17 cellular contexts compared by ENCODE assay signal in genomic region chr1:202064889-202065332, GRCh38. TPM values are rescaled to one million over a fixed set of nuclear protein-coding genes. Genes with fewer than 3 reads are reported as not detected.
"Had no signal": no experiment of that assay in that cellular context is flagged by ENCODE, and none has a peak within 500 bp of the region (broad histone marks: within the 10 kb centered on the region; RNA-seq: fewer than 3 reads in every experiment).

No MANE protein-coding gene starts in this region.

RNA-seq across cellular contexts. Expression of gene GPR37L1, which starts 57.8 kb away (rescaled TPM):
- total RNA-seq: activated B cell treated with CpG ODN at 0.5 μM for 24 hours; activated CD4-positive, alpha-beta memory T cell treated with anti-CD3 and anti-CD28 coated beads for 36 hours; activated CD4-positive, alpha-beta T cell treated with anti-CD3 and anti-CD28 coated beads, Interleukin-2, amount 10 ng/mL, durations not matched to agents 24 days and 14 days; activated CD8-positive, alpha-beta memory T cell treated with anti-CD3 and anti-CD28 coated beads for 36 hours; activated CD8-positive, alpha-beta T cell treated with anti-CD3 and anti-CD28 coated beads for 36 hours; activated naive CD4-positive, alpha-beta T cell treated with anti-CD3 and anti-CD28 coated beads for 36 hours; activated naive CD4-positive, alpha-beta T cell treated with anti-CD3 and anti-CD28 coated beads, Interleukin-2, amount 50 U/mL, for 72 hours; activated naive CD8-positive, alpha-beta T cell treated with anti-CD3 and anti-CD28 coated beads for 36 hours; activated T-cell treated with anti-CD3 and anti-CD28 coated beads, Interleukin-2, amount 50 U/mL, for 4 hours; activated T-cell treated with anti-CD3 and anti-CD28 coated beads, Interleukin-2, amount 50 U/mL, for 72 hours; activated T-helper 1 cell treated with anti-CD3 and anti-CD28 coated beads, Interleukin-12 subunit alpha, Interleukin-12 subunit beta, Interleukin-2, Interleukin-4 antibody, amounts not matched to agents 30 ng/mL and 10 ng/mL and 1 ng/mL, durations not matched to agents 14 hours and 24 hours and 36 hours; activated T-helper 17 cell treated with anti-CD3 and anti-CD28 coated beads, Interleukin-2, amount 50 U/mL, for 72 hours; astrocyte; body of pancreas; breast epithelium; cardiac septum had no signal
- polyA plus RNA-seq: aorta had no signal
